Comparison of ENCODE assay signal across 7 cellular contexts in genomic region chr2:20378891-20379519, GRCh38.
DNase-seq lines count a peak whose midpoint lies in the region; TF ChIP-seq lines count a peak whose summit lies in the region.

No MANE protein-coding gene starts in this region.

- H3K4me3 ChIP-seq in retinal pigment epithelial cell (ENCODE audit: low read length), result no peak overlapping the region

- DNase-seq in NCI-H146 treated with DMSO at 0.1 percent for 48 hours (lab: John Stamatoyannopoulos, UW; ENCODE audit: unreplicated experiment), result peak; percentile 11
- peak; percentile 91 for DNase-seq in astrocyte of the hippocampus (ENCODE audit: low read depth, low spot score)
- peak; percentile 81 for DNase-seq in hippocampal formation (lab: John Stamatoyannopoulos, UW)
- no peak for DNase-seq in retinal pigment epithelial cell (ENCODE audit: low read depth)
- DNase-seq in activated CD4-positive, alpha-beta T cell treated with anti-CD3 and anti-CD28 coated beads, Interleukin-2, amount 50 U/mL, for 4 hours, result no peak
- no peak for DNase-seq in stimulated activated CD4-positive, alpha-beta T cell treated with anti-CD3 and anti-CD28 coated beads, Interleukin-4, amount 100 ng/mL, for 24 hours

- TF ChIP-seq CTCF in GM12872 (IDR thresholded peaks at IDR 0.05; ENCODE audit: insufficient read depth, low read depth, low read length) (peak; percentile 50), retinal pigment epithelial cell (conservative IDR thresholded peaks at IDR 0.05; ENCODE audit: low read depth, low read length) (peak; percentile 96)

Comparison
In these comparisons a context has a peak if more than half of its experiments do, and no peak if none do; other contexts are left out.
1. DNase-seq: peak in NCI-H146 treated with DMSO at 0.1 percent for 48 hours (single experiment), astrocyte of the hippocampus (single experiment) and hippocampal formation (2 of 2); none in retinal pigment epithelial cell (single experiment), activated CD4-positive, alpha-beta T cell treated with anti-CD3 and anti-CD28 coated beads, Interleukin-2, amount 50 U/mL, for 4 hours (0 of 2) and stimulated activated CD4-positive, alpha-beta T cell treated with anti-CD3 and anti-CD28 coated beads, Interleukin-4, amount 100 ng/mL, for 24 hours (single experiment).